12 cellular contexts compared by ENCODE assay signal in genomic region chr2:42051168-42052125, GRCh38. TPM values are rescaled to one million over a fixed set of nuclear protein-coding genes. Genes with fewer than 3 reads are reported as not detected.
A peak's percentile ranks its signal among the peaks of the same experiment; 100 is the strongest.
DNase-seq lines count a peak whose midpoint lies in the region; ATAC-seq and TF ChIP-seq lines count a peak whose summit lies in the region.
"Had no signal": no experiment of that assay in that cellular context is flagged by ENCODE, and none has a peak within 500 bp of the region (broad histone marks: within the 10 kb centered on the region; RNA-seq: fewer than 3 reads in every experiment).

No MANE protein-coding gene starts in this region.

- no peaks in the 10 kb centered on the region for H3K9me3 ChIP-seq in NT2/D1 (ENCODE audit: insufficient read depth, low read length)
- H3K9me3 ChIP-seq in mesodermal cell (ENCODE audit: control insufficient read depth, low read length) = no peaks in the 10 kb centered on the region
- H3K9me3 ChIP-seq in testis = no peaks in the 10 kb centered on the region

- H3K9me3 Mint-ChIP-seq in activated T-helper 2 cell treated with anti-CD3 and anti-CD28 coated beads, Interferon-gamma antibody, Interleukin-2, Interleukin-4, amounts not matched to agents 10 μg/mL and 5 μg/mL and 100 μg/mL, durations not matched to agents 14 hours and 24 hours and 36 hours = no peaks in the 10 kb centered on the region

- H3K36me3 Mint-ChIP-seq in activated T-helper 2 cell treated with anti-CD3 and anti-CD28 coated beads, Interferon-gamma antibody, Interleukin-2, Interleukin-4, amounts not matched to agents 10 μg/mL and 5 μg/mL and 100 μg/mL, durations not matched to agents 14 hours and 24 hours and 36 hours (ENCODE audit: low read depth) = no peaks in the 10 kb centered on the region

- TF ChIP-seq CTCF in testis (IDR thresholded peaks at IDR 0.05) = no peak

- peak overlapping the region; percentile 26 for H3K9ac ChIP-seq in NT2/D1 (ENCODE audit: insufficient read length, low read depth)

- intact Hi-C loops in testis (cut with DNase I; ENCODE audit: low total_unique reads) = no loop called here
- intact Hi-C loops in sciatic nerve (cut with DNase I) = no loop called here
- intact Hi-C loops in activated T-helper 2 cell treated with anti-CD3 and anti-CD28 coated beads, Interferon-gamma antibody, Interleukin-2, Interleukin-4, amounts not matched to agents 10 μg/mL and 5 μg/mL and 100 μg/mL, durations not matched to agents 14 hours and 24 hours and 36 hours (cut with micrococcal nuclease) = no loop called here

- H3K4me1 ChIP-seq in NT2/D1 (ENCODE audit: insufficient read depth, insufficient read length) (peaks cover 29% of the 10 kb centered on the region), mesodermal cell (ENCODE audit: control insufficient read depth, insufficient read depth, low read length, poor library complexity, severe bottlenecking) (peaks cover 55% of the 10 kb centered on the region), testis (peaks cover 40% of the 10 kb centered on the region)

- no peak overlapping the region for H3K4me3 Mint-ChIP-seq in activated T-helper 2 cell treated with anti-CD3 and anti-CD28 coated beads, Interferon-gamma antibody, Interleukin-2, Interleukin-4, amounts not matched to agents 10 μg/mL and 5 μg/mL and 100 μg/mL, durations not matched to agents 14 hours and 24 hours and 36 hours (ENCODE audit: low read depth)

- H3K27ac ChIP-seq in mesodermal cell (ENCODE audit: low read depth, low read length, severe bottlenecking) = peak overlapping the region; percentile 23
- H3K27ac ChIP-seq in testis = peak overlapping the region; percentile 87 to 94

- DNase-seq in NT2/D1 (ENCODE audit: low read depth, low spot score) = no peak
- DNase-seq in ecto neural progenitor cell (ENCODE audit: low spot score) = peak; percentile 47
- no peak for DNase-seq in testis
- DNase-seq in cortex of kidney (lab: John Stamatoyannopoulos, UW) = no peak
- DNase-seq in sciatic nerve (ENCODE audit: low spot score) = no peak
- DNase-seq in activated T-helper 2 cell treated with anti-CD3 and anti-CD28 coated beads, Interferon-gamma antibody, Interleukin-2, Interleukin-4, amounts not matched to agents 10 μg/mL and 5 μg/mL and 100 μg/mL, durations not matched to agents 14 hours and 24 hours and 36 hours (ENCODE audit: low spot score) = no peak
- DNase-seq in AG08396 (ENCODE audit: low spot score) = no peak
- DNase-seq: anterior cingulate cortex, Kasumi-1, NCI-H2171 treated with DMSO at 0.1 percent for 48 hours had no signal

- H3K27me3 ChIP-seq in NT2/D1 (ENCODE audit: insufficient read depth, insufficient read length) = no peaks in the 10 kb centered on the region
- no peaks in the 10 kb centered on the region for H3K27me3 ChIP-seq in testis

- no peak for ATAC-seq in sciatic nerve
- ATAC-seq: esophagus mucosa had no signal

- no peak overlapping the region for H3K27ac Mint-ChIP-seq in activated T-helper 2 cell treated with anti-CD3 and anti-CD28 coated beads, Interferon-gamma antibody, Interleukin-2, Interleukin-4, amounts not matched to agents 10 μg/mL and 5 μg/mL and 100 μg/mL, durations not matched to agents 14 hours and 24 hours and 36 hours

- H3K4me3 ChIP-seq in NT2/D1 (ENCODE audit: insufficient read length, low read depth) (no peak overlapping the region), mesodermal cell (ENCODE audit: extremely low read depth, insufficient read depth, low read length, poor library complexity, severe bottlenecking) (peak overlapping the region; percentile 68), testis (peak overlapping the region; percentile 76 to 80)

- no peaks in the 10 kb centered on the region for H3K4me1 Mint-ChIP-seq in activated T-helper 2 cell treated with anti-CD3 and anti-CD28 coated beads, Interferon-gamma antibody, Interleukin-2, Interleukin-4, amounts not matched to agents 10 μg/mL and 5 μg/mL and 100 μg/mL, durations not matched to agents 14 hours and 24 hours and 36 hours (ENCODE audit: low read depth)

- WGBS in mesodermal cell (ENCODE audit: insufficient coverage in 2 of 2), 2 experiments = 42 to 73% methylated on average over 4 to 8 of the region's 16 CpGs
- 41 to 57% methylated on average over 15 to 16 of the region's 16 CpGs for WGBS in testis, 2 donors

- peaks cover 40% of the 10 kb centered on the region for H3K27me3 Mint-ChIP-seq in activated T-helper 2 cell treated with anti-CD3 and anti-CD28 coated beads, Interferon-gamma antibody, Interleukin-2, Interleukin-4, amounts not matched to agents 10 μg/mL and 5 μg/mL and 100 μg/mL, durations not matched to agents 14 hours and 24 hours and 36 hours (ENCODE audit: low read depth)

- TF ChIP-seq POLR2A in testis (IDR thresholded peaks at IDR 0.05) = no peak

- H3K36me3 ChIP-seq in NT2/D1 (ENCODE audit: insufficient read depth, insufficient read length, low read length) (peaks cover 43% of the 10 kb centered on the region), mesodermal cell (ENCODE audit: control insufficient read depth, insufficient read depth, low read length) (peaks cover 41% of the 10 kb centered on the region), testis (ENCODE audit: low read depth, missing control alignments) (no peaks in the 10 kb centered on the region)

RNA-seq across cellular contexts. Expression of gene PKDCC, which starts 3.6 kb away (rescaled TPM):
- polyA plus RNA-seq in mesodermal cell (2013, experiment 1 of 2) = 90.7 TPM
- 89.6 TPM for polyA plus RNA-seq in mesodermal cell (2013, experiment 2 of 2)
- total RNA-seq in testis (100 to 1,000 TPM in 1 of 2 donors, 10 to 100 TPM in 1; 86.0 to 122 TPM), sciatic nerve (367 TPM)
- 121 TPM for polyA plus RNA-seq in testis (ENCODE audit: insufficient read depth, low read depth, low replicate concordance)
- 0.11 TPM in 1 of 2 replicates, not detected in the other for total RNA-seq in activated T-helper 2 cell treated with anti-CD3 and anti-CD28 coated beads, Interferon-gamma antibody, Interleukin-2, Interleukin-4, amounts not matched to agents 10 μg/mL and 5 μg/mL and 100 μg/mL, durations not matched to agents 14 hours and 24 hours and 36 hours

Comparison
In these comparisons a context has a peak if more than half of its experiments do, and no peak if none do; other contexts are left out.
1. RNA of gene PKDCC, which starts 3.6 kb away (total RNA-seq): 367 TPM in sciatic nerve (single experiment) and 86.0 to 122 TPM in testis; 0.11 TPM in activated T-helper 2 cell treated with anti-CD3 and anti-CD28 coated beads, Interferon-gamma antibody, Interleukin-2, Interleukin-4, amounts not matched to agents 10 μg/mL and 5 μg/mL and 100 μg/mL, durations not matched to agents 14 hours and 24 hours and 36 hours; every median in the first group is over 10 times any median in the second.